Comparison of ENCODE assay signal across 8 cellular contexts in the genomic region with DNA sequence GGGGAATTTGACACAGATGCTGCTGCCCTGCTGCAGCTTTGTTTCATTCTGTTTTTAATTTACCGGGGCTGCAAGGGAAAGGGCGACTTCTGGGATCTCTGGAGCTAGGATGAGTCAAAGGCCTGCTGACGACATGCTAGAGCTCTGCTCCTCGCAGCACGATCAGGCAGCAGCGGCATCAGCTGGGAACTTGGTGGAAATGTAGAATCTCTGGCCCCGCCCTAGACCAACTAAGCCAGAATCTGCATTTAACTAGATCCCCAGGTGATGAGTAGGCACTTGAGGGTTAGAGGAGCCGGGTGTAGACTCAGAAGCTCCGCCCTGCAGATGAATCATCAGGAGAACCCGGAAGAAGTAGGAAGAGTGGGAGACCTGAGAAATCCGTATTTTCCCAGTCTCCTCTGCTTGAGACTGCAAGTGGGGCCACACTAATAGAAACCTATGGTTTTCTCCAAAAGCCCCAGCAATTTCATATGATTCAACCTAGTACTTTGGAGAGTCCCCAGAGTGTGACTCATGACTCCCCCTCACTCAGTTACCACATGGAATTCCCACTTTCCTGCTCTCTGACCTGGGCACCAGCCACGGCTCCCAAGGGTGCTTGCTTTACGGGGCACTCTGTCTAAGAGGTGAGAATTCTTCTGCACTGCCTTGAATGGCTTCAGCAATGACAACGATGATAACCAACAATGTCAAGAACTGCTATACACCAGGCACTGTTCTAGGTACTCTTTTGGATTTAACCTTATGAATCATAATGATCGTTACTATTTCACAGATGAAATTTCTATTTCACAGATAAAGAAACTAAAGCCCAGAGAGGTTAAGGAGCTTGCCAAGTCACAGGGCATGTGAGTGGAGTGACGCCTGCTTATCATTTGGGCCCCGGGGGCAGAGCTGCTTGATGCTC. TPM values are rescaled to one million over a fixed set of nuclear protein-coding genes. Genes with fewer than 3 reads are reported as not detected.
A peak's percentile ranks its signal among the peaks of the same experiment; 100 is the strongest.
DNase-seq lines count a peak whose midpoint lies in the region; ATAC-seq lines count a peak whose summit lies in the region.

No MANE protein-coding gene starts in this region.

- intact Hi-C loops in activated T-helper 2 cell treated with anti-CD3 and anti-CD28 coated beads, Interferon-gamma antibody, Interleukin-2, Interleukin-4, amounts not matched to agents 10 μg/mL and 5 μg/mL and 100 μg/mL, durations not matched to agents 14 hours and 24 hours and 36 hours (cut with micrococcal nuclease) = loop anchor here (1.0 to 5.0 kb wide), 5 partner anchors 43 to 269 kb away; a partner anchor contains a TSS
- intact Hi-C loops in left ventricle myocardium superior (cut with micrococcal nuclease) = no loop called here

- H3K27me3 Mint-ChIP-seq in activated T-helper 2 cell treated with anti-CD3 and anti-CD28 coated beads, Interferon-gamma antibody, Interleukin-2, Interleukin-4, amounts not matched to agents 10 μg/mL and 5 μg/mL and 100 μg/mL, durations not matched to agents 14 hours and 24 hours and 36 hours (ENCODE audit: low read depth) = peaks cover 29% of the 10 kb centered on the region

- ATAC-seq in HG02759 (IDR thresholded peaks at IDR 0.05; ENCODE audit: unreplicated experiment) (peak; percentile 68), left ventricle myocardium superior (peak; percentile 66)

- H3K27ac Mint-ChIP-seq in activated T-helper 2 cell treated with anti-CD3 and anti-CD28 coated beads, Interferon-gamma antibody, Interleukin-2, Interleukin-4, amounts not matched to agents 10 μg/mL and 5 μg/mL and 100 μg/mL, durations not matched to agents 14 hours and 24 hours and 36 hours = peak overlapping the region; percentile 89

- peaks cover 26% of the 10 kb centered on the region for H3K4me1 Mint-ChIP-seq in activated T-helper 2 cell treated with anti-CD3 and anti-CD28 coated beads, Interferon-gamma antibody, Interleukin-2, Interleukin-4, amounts not matched to agents 10 μg/mL and 5 μg/mL and 100 μg/mL, durations not matched to agents 14 hours and 24 hours and 36 hours (ENCODE audit: low read depth)

- no peaks in the 10 kb centered on the region for H3K36me3 Mint-ChIP-seq in activated T-helper 2 cell treated with anti-CD3 and anti-CD28 coated beads, Interferon-gamma antibody, Interleukin-2, Interleukin-4, amounts not matched to agents 10 μg/mL and 5 μg/mL and 100 μg/mL, durations not matched to agents 14 hours and 24 hours and 36 hours (ENCODE audit: low read depth)

- H3K4me3 Mint-ChIP-seq in activated T-helper 2 cell treated with anti-CD3 and anti-CD28 coated beads, Interferon-gamma antibody, Interleukin-2, Interleukin-4, amounts not matched to agents 10 μg/mL and 5 μg/mL and 100 μg/mL, durations not matched to agents 14 hours and 24 hours and 36 hours (ENCODE audit: low read depth) = peak overlapping the region; percentile 60

- no peaks in the 10 kb centered on the region for H3K9me3 Mint-ChIP-seq in activated T-helper 2 cell treated with anti-CD3 and anti-CD28 coated beads, Interferon-gamma antibody, Interleukin-2, Interleukin-4, amounts not matched to agents 10 μg/mL and 5 μg/mL and 100 μg/mL, durations not matched to agents 14 hours and 24 hours and 36 hours

- DNase-seq in DMS 273 (lab: John Stamatoyannopoulos, UW; ENCODE audit: unreplicated experiment) (peak; percentile 66), DMS 273 treated with DMSO at 0.1 percent for 48 hours (lab: John Stamatoyannopoulos, UW) (no peak), NCI-H524 treated with DMSO at 0.1 percent for 48 hours (lab: John Stamatoyannopoulos, UW) (peak; percentile 66), left ventricle myocardium superior (no peak), NCI-H446 treated with DMSO at 0.1 percent for 48 hours (lab: John Stamatoyannopoulos, UW) (no peak)
- DNase-seq in activated T-helper 2 cell treated with anti-CD3 and anti-CD28 coated beads, Interferon-gamma antibody, Interleukin-2, Interleukin-4, amounts not matched to agents 10 μg/mL and 5 μg/mL and 100 μg/mL, durations not matched to agents 14 hours and 24 hours and 36 hours (ENCODE audit: low spot score) = no peak
- peak; percentile 37 to 57 for DNase-seq in stimulated activated CD4-positive, alpha-beta T cell treated with anti-CD3 and anti-CD28 coated beads, Interleukin-15, amount 100 ng/mL, for 48 hours (ENCODE audit: low read depth in 2 of 2)

RNA-seq across cellular contexts. Expression of a gene that starts 18.1 kb away (rescaled TPM):
- 0.41 and 0.60 TPM in 2 replicates for total RNA-seq in activated T-helper 2 cell treated with anti-CD3 and anti-CD28 coated beads, Interferon-gamma antibody, Interleukin-2, Interleukin-4, amounts not matched to agents 10 μg/mL and 5 μg/mL and 100 μg/mL, durations not matched to agents 14 hours and 24 hours and 36 hours
- total RNA-seq in left ventricle myocardium superior = 1.0 TPM

RNA-seq across cellular contexts. Expression of a gene that starts 49.4 kb away (rescaled TPM):
- total RNA-seq in activated T-helper 2 cell treated with anti-CD3 and anti-CD28 coated beads, Interferon-gamma antibody, Interleukin-2, Interleukin-4, amounts not matched to agents 10 μg/mL and 5 μg/mL and 100 μg/mL, durations not matched to agents 14 hours and 24 hours and 36 hours = 26.4 and 30.9 TPM in 2 replicates
- total RNA-seq in left ventricle myocardium superior = 7.2 TPM

RNA-seq across cellular contexts. Expression of a gene that starts 52.0 kb away (rescaled TPM):
- 7.2 and 7.4 TPM in 2 replicates for total RNA-seq in activated T-helper 2 cell treated with anti-CD3 and anti-CD28 coated beads, Interferon-gamma antibody, Interleukin-2, Interleukin-4, amounts not matched to agents 10 μg/mL and 5 μg/mL and 100 μg/mL, durations not matched to agents 14 hours and 24 hours and 36 hours
- 13.6 TPM for total RNA-seq in left ventricle myocardium superior

Comparison
In these comparisons a context has a peak if more than half of its experiments do, and no peak if none do; other contexts are left out.
1. DNase-seq: peak in DMS 273 (single experiment), NCI-H524 treated with DMSO at 0.1 percent for 48 hours (single experiment) and stimulated activated CD4-positive, alpha-beta T cell treated with anti-CD3 and anti-CD28 coated beads, Interleukin-15, amount 100 ng/mL, for 48 hours (2 of 2); none in DMS 273 treated with DMSO at 0.1 percent for 48 hours (single experiment), activated T-helper 2 cell treated with anti-CD3 and anti-CD28 coated beads, Interferon-gamma antibody, Interleukin-2, Interleukin-4, amounts not matched to agents 10 μg/mL and 5 μg/mL and 100 μg/mL, durations not matched to agents 14 hours and 24 hours and 36 hours (single experiment), left ventricle myocardium superior (single experiment) and NCI-H446 treated with DMSO at 0.1 percent for 48 hours (single experiment).